Comparison of ENCODE assay signal across 18 cellular contexts in the genomic region with DNA sequence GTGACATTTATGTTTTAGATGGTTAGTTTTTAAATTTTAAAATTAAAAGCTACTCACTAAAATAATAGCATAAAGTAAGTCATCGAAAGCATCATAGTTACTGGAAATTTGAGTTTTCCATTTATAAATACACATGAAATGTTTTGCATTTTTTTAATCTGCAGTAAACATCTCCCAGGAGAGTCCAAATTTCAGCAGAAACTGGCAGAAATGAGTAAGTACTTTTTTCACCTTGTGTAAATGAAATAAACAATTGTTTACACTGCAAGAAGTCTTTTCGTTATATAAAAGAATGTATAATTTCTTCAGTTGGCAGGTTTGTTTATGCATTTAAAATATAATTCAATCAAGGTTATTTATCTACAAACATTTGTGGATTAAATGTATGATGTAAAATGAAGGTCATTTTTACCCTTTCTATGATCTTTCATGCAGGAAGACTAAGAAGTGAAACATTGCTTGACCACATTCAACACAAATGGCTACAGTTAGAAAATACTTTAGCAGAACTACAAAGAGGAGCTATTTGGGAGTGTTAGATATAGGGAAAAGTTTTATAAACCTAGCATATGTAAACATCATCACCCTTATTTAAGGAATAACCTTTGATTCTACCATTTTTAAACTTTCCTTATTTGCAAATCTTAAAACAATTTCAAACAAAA. TPM values are rescaled to one million over a fixed set of nuclear protein-coding genes. Genes with fewer than 3 reads are reported as not detected.
DNase-seq lines count a peak whose midpoint lies in the region; ATAC-seq and TF ChIP-seq lines count a peak whose summit lies in the region.
"Had no signal": no experiment of that assay in that cellular context is flagged by ENCODE, and none has a peak within 500 bp of the region (broad histone marks: within the 10 kb centered on the region; RNA-seq: fewer than 3 reads in every experiment).

No MANE protein-coding gene starts in this region.

- TF ChIP-seq POLR2A in body of pancreas (IDR thresholded peaks at IDR 0.05) = no peak

- no peaks in the 10 kb centered on the region for H3K27me3 Mint-ChIP-seq in dendritic cell treated with granulocyte-macrophage colony-stimulating factor and Interleukin-4, amounts not matched to agents 40 ng/mL and 50 ng/mL, for 4 days
- H3K27me3 Mint-ChIP-seq in CD8-positive, alpha-beta T cell (ENCODE audit: low read depth) = no peaks in the 10 kb centered on the region
- H3K27me3 Mint-ChIP-seq: central memory CD8-positive, alpha-beta T cell; T-cell had no signal

- no peak for TF ChIP-seq CTCF in body of pancreas (IDR thresholded peaks at IDR 0.05)
- no peak for TF ChIP-seq CTCF in CD8-positive, alpha-beta T cell (IDR thresholded peaks at IDR 0.05)

- POLR2A ChIA-PET in CD8-positive, alpha-beta T cell (lab: Charles Lee) = no interaction called here

- H3K4me3 Mint-ChIP-seq in dendritic cell treated with granulocyte-macrophage colony-stimulating factor and Interleukin-4, amounts not matched to agents 40 ng/mL and 50 ng/mL, for 4 days = peak overlapping the region; percentile 68
- H3K4me3 Mint-ChIP-seq in CD8-positive, alpha-beta T cell = no peak overlapping the region
- H3K4me3 Mint-ChIP-seq: central memory CD8-positive, alpha-beta T cell; T-cell had no signal

- H3K36me3 ChIP-seq in body of pancreas (replicated peaks in 1 of 2; ENCODE audit: insufficient read depth in 1 of 2, low read depth in 2 of 2) = no peaks in the 10 kb centered on the region
- H3K36me3 ChIP-seq in CD8-positive, alpha-beta T cell (ENCODE audit: insufficient read depth, low read length) = no peaks in the 10 kb centered on the region
- H3K36me3 ChIP-seq: prostate gland had no signal

- H3K9me3 Mint-ChIP-seq in dendritic cell treated with granulocyte-macrophage colony-stimulating factor and Interleukin-4, amounts not matched to agents 40 ng/mL and 50 ng/mL, for 4 days = no peaks in the 10 kb centered on the region
- no peaks in the 10 kb centered on the region for H3K9me3 Mint-ChIP-seq in CD8-positive, alpha-beta T cell
- H3K9me3 Mint-ChIP-seq: central memory CD8-positive, alpha-beta T cell; T-cell had no signal

- peak; percentile 61 for ATAC-seq in GM19035 (IDR thresholded peaks at IDR 0.05; ENCODE audit: unreplicated experiment)
- ATAC-seq in HG02981 (IDR thresholded peaks at IDR 0.05; ENCODE audit: unreplicated experiment) = peak; percentile 55
- ATAC-seq in body of pancreas = no peak
- ATAC-seq in CD8-positive, alpha-beta T cell = no peak
- no peak for ATAC-seq in HG02973 (IDR thresholded peaks at IDR 0.05; ENCODE audit: unreplicated experiment)
- ATAC-seq: T-cell had no signal

- no peaks in the 10 kb centered on the region for H3K9me3 ChIP-seq in body of pancreas
- no peaks in the 10 kb centered on the region for H3K9me3 ChIP-seq in CD8-positive, alpha-beta T cell (ENCODE audit: low read length)
- H3K9me3 ChIP-seq: prostate gland had no signal

- peaks cover 78% of the 10 kb centered on the region for H3K36me3 Mint-ChIP-seq in dendritic cell treated with granulocyte-macrophage colony-stimulating factor and Interleukin-4, amounts not matched to agents 40 ng/mL and 50 ng/mL, for 4 days (ENCODE audit: low read depth)
- H3K36me3 Mint-ChIP-seq in CD8-positive, alpha-beta T cell = peaks cover 37% of the 10 kb centered on the region

- no peaks in the 10 kb centered on the region for H3K4me1 ChIP-seq in body of pancreas
- no peaks in the 10 kb centered on the region for H3K4me1 ChIP-seq in CD8-positive, alpha-beta T cell (ENCODE audit: insufficient read depth, low read length)
- H3K4me1 ChIP-seq: prostate gland had no signal

- no peaks in the 10 kb centered on the region for H3K27me3 ChIP-seq in body of pancreas
- no peaks in the 10 kb centered on the region for H3K27me3 ChIP-seq in CD8-positive, alpha-beta T cell (ENCODE audit: insufficient read depth, low read length)

- H3K4me1 Mint-ChIP-seq in dendritic cell treated with granulocyte-macrophage colony-stimulating factor and Interleukin-4, amounts not matched to agents 40 ng/mL and 50 ng/mL, for 4 days (ENCODE audit: low read depth) = peaks cover 30% of the 10 kb centered on the region
- peaks cover 1% of the 10 kb centered on the region for H3K4me1 Mint-ChIP-seq in CD8-positive, alpha-beta T cell (ENCODE audit: low read depth)

- intact Hi-C loops in dendritic cell treated with granulocyte-macrophage colony-stimulating factor and Interleukin-4, amounts not matched to agents 40 ng/mL and 50 ng/mL, for 4 days (cut with micrococcal nuclease) = loop anchor here (5.0 kb wide), 1 partner anchor 40 kb away; no protein-coding TSS in a partner anchor
- intact Hi-C loops in body of pancreas (cut with DNase I) = no loop called here
- intact Hi-C loops in CD8-positive, alpha-beta T cell (cut with DNase I, micrococcal nuclease) = no loop called here

- H3K4me3 ChIP-seq in body of pancreas = no peak overlapping the region
- no peak overlapping the region for H3K4me3 ChIP-seq in CD8-positive, alpha-beta T cell (ENCODE audit: low read depth, low read length)
- H3K4me3 ChIP-seq: prostate gland had no signal

- CTCF ChIA-PET in CD8-positive, alpha-beta T cell (lab: Charles Lee) = no interaction called here

- peak overlapping the region in 1 of 4 donors; percentile 19 for H3K27ac ChIP-seq in body of pancreas
- H3K27ac ChIP-seq in CD8-positive, alpha-beta T cell (ENCODE audit: low read depth, low read length) = no peak overlapping the region
- H3K27ac ChIP-seq: epithelial cell of prostate, prostate gland had no signal

- peak overlapping the region; percentile 89 for H3K27ac Mint-ChIP-seq in dendritic cell treated with granulocyte-macrophage colony-stimulating factor and Interleukin-4, amounts not matched to agents 40 ng/mL and 50 ng/mL, for 4 days
- no peak overlapping the region for H3K27ac Mint-ChIP-seq in CD8-positive, alpha-beta T cell

- DNase-seq in CD1c-positive myeloid dendritic cell (ENCODE audit: extremely low spot score) (peak; percentile 68), NCI-H2081 treated with DMSO at 0.1 percent for 48 hours (lab: John Stamatoyannopoulos, UW) (no peak), body of pancreas (no peak)
- DNase-seq in CD8-positive, alpha-beta T cell = no peak
- DNase-seq: activated CD4-positive, CD25-positive, alpha-beta regulatory T cell treated with anti-CD3 and anti-CD28 coated beads, Interleukin-2, amount 50 U/mL, for 72 hours; IMR-90; NCI-H1092 treated with DMSO at 0.1 percent for 48 hours; NCI-H345; stimulated activated CD4-positive, alpha-beta T cell treated with anti-CD3 and anti-CD28 coated beads, Interleukin-15, amount 100 ng/mL, for 24 hours; T-cell; trophoblast cell had no signal

- 89 to 92% methylated on average over 2 of the region's 2 CpGs for WGBS in body of pancreas, 2 donors

RNA-seq across cellular contexts. Expression of gene RCBTB2, which starts 55.6 kb away (rescaled TPM):
- 1 to 10 TPM; 1.6 to 6.0 TPM for total RNA-seq in body of pancreas
- 1 to 10 TPM; 1.5 to 2.0 TPM for total RNA-seq in CD8-positive, alpha-beta T cell

Comparison
In these comparisons a context has a peak if more than half of its experiments do, and no peak if none do; other contexts are left out.
1. ATAC-seq: peak in GM19035 (single experiment) and HG02981 (single experiment); none in body of pancreas (single experiment), CD8-positive, alpha-beta T cell (single experiment) and HG02973 (single experiment).